In genomic region chr1:180527270-180527669, GRCh38 we compare ENCODE assay signal across 13 cellular contexts. TPM values are rescaled to one million over a fixed set of nuclear protein-coding genes. Genes with fewer than 3 reads are reported as not detected.
DNase-seq lines count a peak whose midpoint lies in the region; ATAC-seq, FAIRE-seq and TF ChIP-seq lines count a peak whose summit lies in the region.
"Had no signal": no experiment of that assay in that cellular context is flagged by ENCODE, and none has a peak within 500 bp of the region (broad histone marks: within the 10 kb centered on the region; RNA-seq: fewer than 3 reads in every experiment).

No MANE protein-coding gene starts in this region.

- H3K36me3 ChIP-seq in Caco-2 (ENCODE audit: control insufficient read depth, insufficient read depth, low read length): no peaks in the 10 kb centered on the region
- no peaks in the 10 kb centered on the region for H3K36me3 ChIP-seq in K562 (ENCODE audit: control insufficient read depth, insufficient read depth, low read length)
- no peaks in the 10 kb centered on the region for H3K36me3 ChIP-seq in mesendoderm (ENCODE audit: control insufficient read depth, insufficient read depth, low read length)

- intact Hi-C loops in Caco-2 (cut with micrococcal nuclease; ENCODE audit: unreplicated experiment) (no loop called here), K562 (cut with micrococcal nuclease) (no loop called here), posterior cingulate gyrus (cut with DNase I) (no loop called here)

- peaks cover 16% of the 10 kb centered on the region for H3K9me3 Mint-ChIP-seq in Caco-2 (ENCODE audit: unreplicated experiment)

- H3K9ac ChIP-seq in K562 (ENCODE audit: insufficient read depth in 1 of 2, low read depth in 2 of 2, low read length in 2 of 2) (no peak overlapping the region; a peak in 1 of 4 replicates), mesendoderm (ENCODE audit: low read length) (no peak overlapping the region)

- peak; percentile 84 for ATAC-seq in K562
- ATAC-seq in GM18909 (IDR thresholded peaks at IDR 0.05; ENCODE audit: poor library complexity, unreplicated experiment): no peak

- in situ Hi-C loops in K562 (cut with MboI): loop anchor here (5.0 kb wide), 1 partner anchor 895 kb away; no protein-coding TSS in a partner anchor

- no peak for TF ChIP-seq POLR2A in K562 (conservative IDR thresholded peaks at IDR 0.05)

- no peaks in the 10 kb centered on the region for H3K9me1 ChIP-seq in K562 (ENCODE audit: control insufficient read depth, insufficient read depth, low read length)

- H3K79me1 ChIP-seq in mesendoderm (ENCODE audit: low read length): no peaks in the 10 kb centered on the region

- no peaks in the 10 kb centered on the region for H3K27me3 Mint-ChIP-seq in Caco-2 (ENCODE audit: insufficient read depth, unreplicated experiment)

- no peak overlapping the region for H2BK5ac ChIP-seq in mesendoderm (ENCODE audit: low read length)

- no peak overlapping the region for H3K4ac ChIP-seq in mesendoderm (ENCODE audit: low read depth, low read length)

- peak overlapping the region; percentile 70 for H3K27ac Mint-ChIP-seq in Caco-2 (ENCODE audit: unreplicated experiment)

- H4K20me1 ChIP-seq in K562 (replicated peaks; ENCODE audit: control insufficient read depth, insufficient read depth, low read length): no peaks in the 10 kb centered on the region

- no peak overlapping the region for H4K5ac ChIP-seq in mesendoderm (ENCODE audit: low read length)

- H3K9me3 ChIP-seq in Caco-2 (no peaks in the 10 kb centered on the region), K562 (replicated peaks; ENCODE audit: control insufficient read depth, insufficient read depth, low read depth, low read length) (no peaks in the 10 kb centered on the region)

- TF ChIP-seq CTCF in Caco-2 (IDR thresholded peaks at IDR 0.05; ENCODE audit: insufficient read depth in 1 of 2, low read depth in 1 of 2, low read length in 1 of 2, severe bottlenecking in 1 of 2, unreplicated experiment in 1 of 2): no peak
- no peak for TF ChIP-seq CTCF in K562 (IDR thresholded peaks at IDR 0.05 in 2 of 3, conservative IDR thresholded peaks at IDR 0.05 in 1 of 3; ENCODE audit: insufficient read depth in 2 of 3, low read depth in 1 of 3, low read length in 3 of 3)

- no peak overlapping the region for H2BK15ac ChIP-seq in mesendoderm (replicated peaks; ENCODE audit: low read depth)

- peaks cover 3% of the 10 kb centered on the region for H3K36me3 Mint-ChIP-seq in Caco-2 (ENCODE audit: insufficient read depth, unreplicated experiment)

- H3K27ac ChIP-seq in K562 (ENCODE audit: extremely low read depth, low read depth, low read length) (no peak overlapping the region), mesendoderm (ENCODE audit: low read depth, low read length) (no peak overlapping the region)

- H2BK120ac ChIP-seq in mesendoderm (ENCODE audit: low read depth, low read length): no peak overlapping the region

- peak overlapping the region; percentile 11 for H3K4me3 Mint-ChIP-seq in Caco-2 (ENCODE audit: unreplicated experiment)

- CTCF ChIA-PET in Caco-2 (lab: Charles Lee): no interaction called here
- CTCF ChIA-PET in K562 (lab: Yijun Ruan, JAX; ENCODE audit: low intra/inter-chr PET ratio): interaction anchor here (0.7 kb wide), 1 partner anchor 616 kb away, joined by 4 read pairs; no protein-coding TSS in a partner anchor

- DNase-seq in Caco-2: peak; percentile 60 to 85
- peak; percentile 75 for DNase-seq in M059J (ENCODE audit: low read depth)
- peak; percentile 50 to 84 (median 59) for DNase-seq in K562 (ENCODE audit: extremely low read depth in 1 of 4, low spot score in 3 of 4)
- DNase-seq in mesendoderm: peak; percentile 62
- DNase-seq in NCI-H1930 (lab: John Stamatoyannopoulos, UW): no peak
- no peak for DNase-seq in stimulated activated CD4-positive, alpha-beta T cell treated with anti-CD3 and anti-CD28 coated beads, Interleukin-2, amount 100 ng/mL, for 24 hours
- no peak for DNase-seq in posterior cingulate gyrus
- DNase-seq: activated CD4-positive, CD25-positive, alpha-beta regulatory T cell; AML-193; NCI-H2081 treated with DMSO at 0.1 percent for 48 hours had no signal

- peak; percentile 90 for FAIRE-seq in K562 (lab: Jason Lieb, UNC)

- TF ChIP-seq RAD21 in K562 (CRISPR knock-in tag; conservative IDR thresholded peaks at IDR 0.05 in 1 of 2, IDR thresholded peaks at IDR 0.05 in 1 of 2): no peak

- H4K8ac ChIP-seq in mesendoderm (ENCODE audit: low read depth, low read length): no peak overlapping the region

- 6% methylated on average over 4 of the region's 4 CpGs for WGBS in K562 (ENCODE audit: insufficient coverage, low coverage, missing lambda C conversion rate)
- WGBS in mesendoderm (ENCODE audit: extremely low coverage, insufficient coverage, low lambda C conversion rate): no CpG with 5 or more reads among the region's 4 CpGs

- H3K4me3 ChIP-seq in Caco-2 (ENCODE audit: low read depth, low read length): no peak overlapping the region
- H3K4me3 ChIP-seq in K562: no peak overlapping the region
- no peak overlapping the region for H3K4me3 ChIP-seq in mesendoderm (ENCODE audit: low read length)

- peak overlapping the region; percentile 50 for H2AFZ ChIP-seq in K562 (ENCODE audit: low read depth, low read length)

- peaks cover 58% of the 10 kb centered on the region for H3K4me1 Mint-ChIP-seq in Caco-2 (ENCODE audit: low read depth, unreplicated experiment)

- TF ChIP-seq EP300 in K562 (IDR thresholded peaks at IDR 0.05; ENCODE audit: low read length): no peak; the same call in 1 of the 2 replicates

- no peak overlapping the region for H2AK5ac ChIP-seq in mesendoderm (ENCODE audit: low read length)

- H3K23ac ChIP-seq in mesendoderm (ENCODE audit: low read length): no peak overlapping the region

- H3K4me1 ChIP-seq in Caco-2 (peaks cover 49% of the 10 kb centered on the region), K562 (replicated peaks in 1 of 2; ENCODE audit: control insufficient read depth in 2 of 2, insufficient read depth in 2 of 2, low read length in 2 of 2) (peaks cover 9 to 20% of the 10 kb centered on the region in 2 experiments; a peak in 3 of 5 replicates), mesendoderm (ENCODE audit: control insufficient read depth, low read depth, low read length) (no peaks in the 10 kb centered on the region)

- POLR2A ChIA-PET in Caco-2 (lab: Charles Lee): no interaction called here
- POLR2A ChIA-PET in K562 (lab: Yijun Ruan, JAX): interaction anchor here (0.6 to 1.0 kb wide), 2 partner anchors 12 to 38 kb away, joined by 3 read pairs; no protein-coding TSS in a partner anchor

- H3K79me2 ChIP-seq in K562 (ENCODE audit: control insufficient read depth, insufficient read depth, low read length) (no peaks in the 10 kb centered on the region), mesendoderm (ENCODE audit: control insufficient read depth, insufficient read depth, low read length) (no peaks in the 10 kb centered on the region)

- no TSS peak for BruUV-seq in Caco-2 (replicated peaks; lab: Mats Ljungman, UMichigan)
- no TSS peak for BruUV-seq in K562 (replicated peaks; lab: Mats Ljungman, UMichigan)

- no peak overlapping the region for H3K18ac ChIP-seq in mesendoderm (ENCODE audit: low read length)

- H3K56ac ChIP-seq in mesendoderm (ENCODE audit: low read length): no peak overlapping the region

- H3K4me2 ChIP-seq in K562 (ENCODE audit: insufficient read depth, low read length): 0 out of 2 replicates have a peak overlapping the region, but pooled peaks have one; percentile 17
- H3K4me2 ChIP-seq in mesendoderm (ENCODE audit: low read length): no peak overlapping the region

- no peaks in the 10 kb centered on the region for H3K27me3 ChIP-seq in Caco-2 (replicated peaks; ENCODE audit: control insufficient read depth, insufficient read depth, low read length)
- no peaks in the 10 kb centered on the region for H3K27me3 ChIP-seq in K562 (ENCODE audit: control insufficient read depth in 2 of 2, insufficient read depth in 2 of 2, low read length in 2 of 2)
- no peaks in the 10 kb centered on the region for H3K27me3 ChIP-seq in mesendoderm (ENCODE audit: insufficient read depth, low read length, poor library complexity)

RNA-seq across cellular contexts. Expression of gene ACBD6, which starts 24.9 kb away (rescaled TPM):
- 74.7 and 75.6 TPM in 2 replicates for total RNA-seq in Caco-2 (2022)
- total RNA-seq in M059J (2014; rRNA removed; shearing (Covaris generic)): 55.4 and 76.2 TPM in 2 replicates
- 131 and 137 TPM in 2 replicates for total RNA-seq in K562 (2011; cell fraction: chromatin; rRNA removed; ENCODE audit: low replicate concordance)
- total RNA-seq in K562 (2011; cell fraction: nucleolus; rRNA removed): 44.4 and 57.6 TPM in 2 replicates
- 97.7 and 139 TPM in 2 replicates for total RNA-seq in K562 (2011; cell fraction: nucleoplasm; rRNA removed)
- total RNA-seq in K562 (2014; rRNA removed): 96.7 and 100 TPM in 2 replicates
- 90.0 and 94.3 TPM in 2 replicates for total RNA-seq in K562 (2014; rRNA removed; fragmentation: Illumina TruSeq; extraction: Trizol)
- total RNA-seq in K562 (2015; rRNA removed; fragmentation: Illumina TruSeq; extraction: Trizol): 107 and 109 TPM in 2 replicates
- total RNA-seq in K562 (2021): 67.7 and 69.8 TPM in 2 replicates
- polyA plus RNA-seq in K562 (2011; rRNA removed): 74.2 and 77.7 TPM in 2 replicates
- 57.4 and 72.2 TPM in 2 replicates for polyA plus RNA-seq in K562 (2011; cell fraction: cytosol; rRNA removed)
- 122 and 155 TPM in 2 replicates for polyA plus RNA-seq in K562 (2011; cell fraction: nucleus; rRNA removed)
- polyA plus RNA-seq in K562 (2012): 96.5 and 113 TPM in 2 replicates
- polyA plus RNA-seq in K562 (2014; fragmentation: Illumina TruSeq; extraction: Trizol): 61.9 and 70.4 TPM in 2 replicates
- polyA plus RNA-seq in K562 (2014; fragmentation: Nextera tagmentation; extraction: Ambion mirVana): 10 to 100 TPM; 16.9 to 27.1 TPM
- polyA plus RNA-seq in K562 (2014; rRNA removed): 83.4 and 85.7 TPM in 2 replicates
- 135 and 141 TPM in 2 replicates for polyA minus RNA-seq in K562 (2011; rRNA and poly(A)+ RNA removed)
- 44.7 and 45.5 TPM in 2 replicates for polyA minus RNA-seq in K562 (2011; cell fraction: cytosol; rRNA and poly(A)+ RNA removed)
- 45.8 and 86.9 TPM in 2 replicates for polyA minus RNA-seq in K562 (2011; cell fraction: nucleus; rRNA and poly(A)+ RNA removed)
- 34.7 TPM for polyA plus RNA-seq in mesendoderm (2013, experiment 1 of 2)
- polyA plus RNA-seq in mesendoderm (2013, experiment 2 of 2): 36.3 TPM

RNA-seq across cellular contexts. Expression of gene OVAAL, which starts 31.5 kb away (rescaled TPM):
- total RNA-seq in Caco-2 (2022) (not detected in 2 replicates), K562 (2014; rRNA removed) (0.18 TPM in 1 of 2 replicates, not detected in the other), K562 (2014; rRNA removed; fragmentation: Illumina TruSeq; extraction: Trizol) (0.07 and 0.16 TPM in 2 replicates), K562 (2015; rRNA removed; fragmentation: Illumina TruSeq; extraction: Trizol) (not detected in 2 replicates), K562 (2021) (not detected in 2 replicates)
- 0.05 and 0.79 TPM in 2 replicates for total RNA-seq in M059J (2014; rRNA removed; shearing (Covaris generic))
- total RNA-seq in K562 (2011; cell fraction: chromatin; rRNA removed; ENCODE audit: low replicate concordance): not detected in 2 replicates
- not detected in 2 replicates for total RNA-seq in K562 (2011; cell fraction: nucleolus; rRNA removed)
- not detected in 2 replicates for total RNA-seq in K562 (2011; cell fraction: nucleoplasm; rRNA removed)
- polyA plus RNA-seq in K562 (2011; rRNA removed) (0.04 and 0.08 TPM in 2 replicates), K562 (2014; fragmentation: Illumina TruSeq; extraction: Trizol) (0.14 and 0.18 TPM in 2 replicates), K562 (2014; fragmentation: Nextera tagmentation; extraction: Ambion mirVana) (under 1 TPM in 1 of 2 experiments, not detected in 1; 0.04 TPM), K562 (2014; rRNA removed) (0.18 TPM in 1 of 2 replicates, not detected in the other)
- polyA plus RNA-seq in K562 (2011; cell fraction: cytosol; rRNA removed): 0.09 TPM in 1 of 2 replicates, not detected in the other
- polyA plus RNA-seq in K562 (2011; cell fraction: nucleus; rRNA removed): not detected in 2 replicates
- polyA plus RNA-seq in K562 (2012): 0.06 TPM in 1 of 2 replicates, not detected in the other
- not detected in 2 replicates for polyA minus RNA-seq in K562 (2011; rRNA and poly(A)+ RNA removed)
- polyA minus RNA-seq in K562 (2011; cell fraction: cytosol; rRNA and poly(A)+ RNA removed): not detected in 2 replicates
- polyA minus RNA-seq in K562 (2011; cell fraction: nucleus; rRNA and poly(A)+ RNA removed): not detected in 2 replicates
- not detected for polyA plus RNA-seq in mesendoderm (2013, experiment 1 of 2)
- not detected for polyA plus RNA-seq in mesendoderm (2013, experiment 2 of 2)
- total RNA-seq: fibroblast of villous mesenchyme, pulmonary artery endothelial cell had no signal

Comparison
In these comparisons a context has a peak if more than half of its experiments do, and no peak if none do; other contexts are left out.
1. DNase-seq: peak in Caco-2 (2 of 2), M059J (single experiment), K562 (4 of 4) and mesendoderm (single experiment); none in NCI-H1930 (0 of 2), stimulated activated CD4-positive, alpha-beta T cell treated with anti-CD3 and anti-CD28 coated beads, Interleukin-2, amount 100 ng/mL, for 24 hours (0 of 2) and posterior cingulate gyrus (0 of 10).